8 cellular contexts compared by ENCODE assay signal in genomic region chr6:144064402-144064830, GRCh38. TPM values are rescaled to one million over a fixed set of nuclear protein-coding genes. Genes with fewer than 3 reads are reported as not detected.
DNase-seq lines count a peak whose midpoint lies in the region; ATAC-seq lines count a peak whose summit lies in the region.

No MANE protein-coding gene starts in this region.

- DNase-seq in SJSA1 (ENCODE audit: low read depth in 1 of 2, low spot score in 2 of 2), result no peak
- peak; percentile 64 for DNase-seq in activated naive CD8-positive, alpha-beta T cell treated with anti-CD3 and anti-CD28 coated beads, Interleukin-2, amount 10 ng/mL, durations not matched to agents 7 days and 5 days
- peak; percentile 64 for DNase-seq in stimulated activated CD4-positive, alpha-beta T cell treated with anti-CD3 and anti-CD28 coated beads, Interleukin-12 subunit alpha, Interleukin-12 subunit beta, amount 100 ng/mL, for 4 hours
- no peak for DNase-seq in NCI-H1436 (lab: John Stamatoyannopoulos, UW)
- no peak for DNase-seq in DMS79 treated with DMSO at 0.1 percent for 48 hours (lab: John Stamatoyannopoulos, UW)

- H3K4me3 ChIP-seq in SJSA1 (peak overlapping the region; percentile 48), iPS-15b (ENCODE audit: low read depth, low read length) (peak overlapping the region; percentile 61)

- no peaks in the 10 kb centered on the region for H3K36me3 ChIP-seq in SJSA1
- no peaks in the 10 kb centered on the region for H3K36me3 ChIP-seq in iPS-15b (ENCODE audit: control insufficient read depth, insufficient read depth, low read length)

- H3K4me1 ChIP-seq in SJSA1 (replicated peaks) (peaks cover 12% of the 10 kb centered on the region), iPS-15b (ENCODE audit: control insufficient read depth, insufficient read depth, low read length) (peaks cover 12% of the 10 kb centered on the region)

- POLR2A ChIA-PET in activated naive CD8-positive, alpha-beta T cell treated with anti-CD3 and anti-CD28 coated beads, Interleukin-2, amount 10 ng/mL, durations not matched to agents 7 days and 5 days (lab: Charles Lee), result interaction anchor here (0.8 to 3.9 kb wide), 11 partner anchors 9 to 614 kb away, joined by 3 to 65 read pairs (median 5); partner anchors contain the start of genes ADAT2, PEX3 and SF3B5

- no peak overlapping the region for H3K27ac ChIP-seq in SJSA1

- H3K4me1 Mint-ChIP-seq in activated naive CD8-positive, alpha-beta T cell treated with anti-CD3 and anti-CD28 coated beads, Interleukin-2, amount 10 ng/mL, durations not matched to agents 7 days and 5 days, result peaks cover 42% of the 10 kb centered on the region

- peaks cover 6% of the 10 kb centered on the region for H3K36me3 Mint-ChIP-seq in activated naive CD8-positive, alpha-beta T cell treated with anti-CD3 and anti-CD28 coated beads, Interleukin-2, amount 10 ng/mL, durations not matched to agents 7 days and 5 days

- H3K9me3 Mint-ChIP-seq in activated naive CD8-positive, alpha-beta T cell treated with anti-CD3 and anti-CD28 coated beads, Interleukin-2, amount 10 ng/mL, durations not matched to agents 7 days and 5 days, result no peaks in the 10 kb centered on the region

- H3K27ac Mint-ChIP-seq in activated naive CD8-positive, alpha-beta T cell treated with anti-CD3 and anti-CD28 coated beads, Interleukin-2, amount 10 ng/mL, durations not matched to agents 7 days and 5 days, result peak overlapping the region; percentile 82

- H3K27me3 ChIP-seq in SJSA1 (replicated peaks), result peaks cover 55% of the 10 kb centered on the region
- peaks cover 75% of the 10 kb centered on the region for H3K27me3 ChIP-seq in iPS-15b (ENCODE audit: control insufficient read depth, insufficient read depth, low read length)

- H3K27me3 Mint-ChIP-seq in activated naive CD8-positive, alpha-beta T cell treated with anti-CD3 and anti-CD28 coated beads, Interleukin-2, amount 10 ng/mL, durations not matched to agents 7 days and 5 days, result no peaks in the 10 kb centered on the region

- H3K4me3 Mint-ChIP-seq in activated naive CD8-positive, alpha-beta T cell treated with anti-CD3 and anti-CD28 coated beads, Interleukin-2, amount 10 ng/mL, durations not matched to agents 7 days and 5 days, result peak overlapping the region; percentile 87

- ATAC-seq in GM18520 (IDR thresholded peaks at IDR 0.05; ENCODE audit: unreplicated experiment) (peak; percentile 9), HG02970 (IDR thresholded peaks at IDR 0.05; ENCODE audit: low FRiP score, unreplicated experiment) (peak; percentile 21)
- peak; percentile 13 for ATAC-seq in activated naive CD8-positive, alpha-beta T cell treated with anti-CD3 and anti-CD28 coated beads, Interleukin-2, amount 10 ng/mL, durations not matched to agents 7 days and 5 days (ENCODE audit: low read depth)

- H3K9me3 ChIP-seq in SJSA1 (replicated peaks), result no peaks in the 10 kb centered on the region
- no peaks in the 10 kb centered on the region for H3K9me3 ChIP-seq in iPS-15b (ENCODE audit: control insufficient read depth, insufficient read depth, low read length)

- no peak overlapping the region for H3K9ac ChIP-seq in iPS-15b (ENCODE audit: low read depth, low read length)

RNA-seq across cellular contexts. Expression of gene SF3B5, which starts 31.0 kb away (rescaled TPM):
- total RNA-seq in SJSA1 (2014; rRNA removed; shearing (Covaris generic)), result 150 and 199 TPM in 2 replicates
- total RNA-seq in activated naive CD8-positive, alpha-beta T cell treated with anti-CD3 and anti-CD28 coated beads, Interleukin-2, amount 10 ng/mL, durations not matched to agents 7 days and 5 days, result 100 to 1,000 TPM; 127 to 133 TPM

RNA-seq across cellular contexts. Expression of gene PLAGL1, which starts 56.4 kb away (rescaled TPM):
- total RNA-seq in SJSA1 (2014; rRNA removed; shearing (Covaris generic)), result 3.4 and 7.2 TPM in 2 replicates
- total RNA-seq in activated naive CD8-positive, alpha-beta T cell treated with anti-CD3 and anti-CD28 coated beads, Interleukin-2, amount 10 ng/mL, durations not matched to agents 7 days and 5 days, result 10 to 100 TPM; 10.9 to 11.3 TPM

Comparison
In these comparisons a context has a peak if more than half of its experiments do, and no peak if none do; other contexts are left out.
1. DNase-seq: peak in activated naive CD8-positive, alpha-beta T cell treated with anti-CD3 and anti-CD28 coated beads, Interleukin-2, amount 10 ng/mL, durations not matched to agents 7 days and 5 days (single experiment) and stimulated activated CD4-positive, alpha-beta T cell treated with anti-CD3 and anti-CD28 coated beads, Interleukin-12 subunit alpha, Interleukin-12 subunit beta, amount 100 ng/mL, for 4 hours (single experiment); none in SJSA1 (0 of 2), NCI-H1436 (single experiment) and DMS79 treated with DMSO at 0.1 percent for 48 hours (single experiment).
2. Peak in every context shown above with its lines, with median percentiles within 50 percentile points of each other: ATAC-seq.